ENCODE assay signal across 1 cellular context in the genomic region with DNA sequence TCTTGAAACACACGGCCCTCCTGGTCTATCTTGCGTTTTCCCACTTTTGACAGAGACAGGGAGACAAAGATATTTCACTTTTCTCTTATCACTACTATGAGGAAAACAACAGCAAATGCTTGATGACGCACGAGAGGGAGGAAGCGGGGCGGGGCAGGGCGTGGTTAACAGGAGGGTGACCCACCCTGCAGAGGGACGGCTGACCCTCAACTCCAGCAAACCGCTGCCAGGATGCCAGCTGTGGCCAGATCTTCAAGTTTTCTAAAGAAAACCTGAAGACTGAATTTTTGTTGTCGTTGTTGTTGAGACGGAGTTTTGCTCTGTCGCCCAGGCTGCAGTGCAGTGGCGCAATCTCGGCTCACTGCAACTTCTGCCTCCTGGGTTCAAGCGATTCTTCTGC. TPM values are rescaled to one million over a fixed set of nuclear protein-coding genes. Genes with fewer than 3 reads are reported as not detected.
"Had no signal": no experiment of that assay in that cellular context is flagged by ENCODE, and none has a peak within 500 bp of the region (broad histone marks: within the 10 kb centered on the region; RNA-seq: fewer than 3 reads in every experiment).

No MANE protein-coding gene starts in this region.

RNA-seq across cellular contexts. Expression of gene NCF1, which starts 24.4 kb away (rescaled TPM):
- total RNA-seq: astrocyte had no signal
